In the genomic region with DNA sequence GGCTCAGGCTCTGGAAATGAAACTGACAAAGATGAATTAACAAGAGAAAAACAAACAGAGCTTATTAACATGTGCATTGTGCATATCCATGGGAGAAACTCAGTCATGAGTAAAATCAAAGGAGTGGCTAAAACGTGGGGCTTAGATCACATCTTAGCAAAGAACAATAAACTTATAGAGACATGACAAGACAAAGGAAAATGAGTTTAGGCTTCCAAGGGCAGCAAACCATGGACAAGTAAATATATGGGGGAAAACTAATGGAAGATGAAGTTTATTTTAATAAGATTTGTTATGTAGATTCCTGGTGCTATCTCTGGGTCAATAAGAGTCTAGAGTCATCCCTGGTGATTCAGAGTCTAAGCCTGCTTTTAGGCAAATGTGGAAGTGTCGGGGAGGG, we compare ENCODE assay signal across 22 cellular contexts.
"Had no signal": no experiment of that assay in that cellular context is flagged by ENCODE, and none has a peak within 500 bp of the region (broad histone marks: within the 10 kb centered on the region; RNA-seq: fewer than 3 reads in every experiment).

No MANE protein-coding gene starts in this region.

- H3K4me1 Mint-ChIP-seq: activated naive CD8-positive, alpha-beta T cell treated with anti-CD3 and anti-CD28 coated beads for 36 hours; mesothelial cell of epicardium; stimulated activated naive B cell treated with anti-CD40 and anti-IgM and Interleukin-4, amounts not matched to agents 10 μg/mL and 1 μg/mL and 100 μg/mL, for 72 hours had no signal

- H3K27ac Mint-ChIP-seq: activated naive CD8-positive, alpha-beta T cell treated with anti-CD3 and anti-CD28 coated beads for 36 hours; activated T-cell treated with anti-CD3 and anti-CD28 coated beads, Interleukin-2, amount 50 U/mL, for 24 hours; activated T-helper 2 cell treated with anti-CD3 and anti-CD28 coated beads, Interferon-gamma antibody, Interleukin-2, Interleukin-4, amounts not matched to agents 10 μg/mL and 5 μg/mL and 100 μg/mL, durations not matched to agents 14 hours and 24 hours and 36 hours; mesothelial cell of epicardium; natural killer cell treated with Interleukin-12 subunit alpha and Interleukin-12 subunit beta and Interleukin-15 and Interleukin-18, amount 100 ng/mL, for 72 hours; progenitor cell of endocrine pancreas; stimulated activated naive B cell treated with anti-CD40 and anti-IgM and Interleukin-4, amounts not matched to agents 10 μg/mL and 1 μg/mL and 100 μg/mL, for 72 hours had no signal

- H3K36me3 Mint-ChIP-seq: activated naive CD8-positive, alpha-beta T cell treated with anti-CD3 and anti-CD28 coated beads for 36 hours; mesothelial cell of epicardium; natural killer cell treated with Interleukin-12 subunit alpha and Interleukin-12 subunit beta and Interleukin-15 and Interleukin-18, amount 100 ng/mL, for 72 hours; stimulated activated naive B cell treated with anti-CD40 and anti-IgM and Interleukin-4, amounts not matched to agents 10 μg/mL and 1 μg/mL and 100 μg/mL, for 72 hours had no signal

- DNase-seq: activated CD4-positive, alpha-beta T cell treated with anti-CD3 and anti-CD28 coated beads for 1 hour; activated CD4-positive, alpha-beta T cell treated with anti-CD3 and anti-CD28 coated beads, Interleukin-2, amount 50 U/mL, for 4 hours; activated CD8-positive, alpha-beta memory T cell treated with anti-CD3 and anti-CD28 coated beads for 24 hours; activated CD8-positive, alpha-beta memory T cell treated with anti-CD3 and anti-CD28 coated beads, Interleukin-2, amount 50 U/mL, for 4 hours; activated naive CD4-positive, alpha-beta T cell treated with Interleukin-2 at 50 U/mL for 16 hours; activated naive CD8-positive, alpha-beta T cell treated with anti-CD3 and anti-CD28 coated beads for 36 hours; activated T-cell treated with anti-CD3 and anti-CD28 coated beads, Interleukin-2, amount 50 U/mL, for 24 hours; cortex of kidney; erythroblast; foreskin keratinocyte; left ventricle myocardium superior; mammary epithelial cell; stimulated activated CD4-positive, alpha-beta T cell treated with anti-CD3 and anti-CD28 coated beads, Interleukin-2, amount 100 ng/mL, for 48 hours; stimulated activated CD8-positive, alpha-beta memory T cell treated with anti-CD3 and anti-CD28 coated beads, Interleukin-4, amount 100 ng/mL, for 48 hours; stimulated activated naive B cell treated with anti-CD40 and anti-IgM and Interleukin-4, amounts not matched to agents 10 μg/mL and 1 μg/mL and 100 μg/mL, for 72 hours; T-helper 9 cell; transverse colon; uterus had no signal

- H3K9me3 Mint-ChIP-seq: activated naive CD8-positive, alpha-beta T cell treated with anti-CD3 and anti-CD28 coated beads for 36 hours; activated T-cell treated with anti-CD3 and anti-CD28 coated beads, Interleukin-2, amount 50 U/mL, for 24 hours; activated T-helper 2 cell treated with anti-CD3 and anti-CD28 coated beads, Interferon-gamma antibody, Interleukin-2, Interleukin-4, amounts not matched to agents 10 μg/mL and 5 μg/mL and 100 μg/mL, durations not matched to agents 14 hours and 24 hours and 36 hours; natural killer cell treated with Interleukin-12 subunit alpha and Interleukin-12 subunit beta and Interleukin-15 and Interleukin-18, amount 100 ng/mL, for 72 hours had no signal

- ATAC-seq: foreskin keratinocyte; left ventricle myocardium superior; natural killer cell treated with Interleukin-12 subunit alpha and Interleukin-12 subunit beta and Interleukin-15 and Interleukin-18, amount 100 ng/mL, for 72 hours; stimulated activated naive B cell treated with anti-CD40 and anti-IgM and Interleukin-4, amounts not matched to agents 10 μg/mL and 1 μg/mL and 100 μg/mL, for 72 hours had no signal

- H3K9me3 ChIP-seq: transverse colon, uterus had no signal

- H3K4me3 Mint-ChIP-seq: activated naive CD8-positive, alpha-beta T cell treated with anti-CD3 and anti-CD28 coated beads for 36 hours; activated T-cell treated with anti-CD3 and anti-CD28 coated beads, Interleukin-2, amount 50 U/mL, for 24 hours; mesothelial cell of epicardium; natural killer cell treated with Interleukin-12 subunit alpha and Interleukin-12 subunit beta and Interleukin-15 and Interleukin-18, amount 100 ng/mL, for 72 hours; stimulated activated naive B cell treated with anti-CD40 and anti-IgM and Interleukin-4, amounts not matched to agents 10 μg/mL and 1 μg/mL and 100 μg/mL, for 72 hours had no signal
